ENCODE assay signal across 29 cellular contexts in genomic region chr12:80823393-80823792, GRCh38.
"Had no signal": no experiment of that assay in that cellular context is flagged by ENCODE, and none has a peak within 500 bp of the region (broad histone marks: within the 10 kb centered on the region; RNA-seq: fewer than 3 reads in every experiment).

No MANE protein-coding gene starts in this region.

- ATAC-seq: activated naive CD4-positive, alpha-beta T cell treated with anti-CD3 and anti-CD28 coated beads, Interleukin-2, amount 50 U/mL, for 72 hours; activated T-cell treated with anti-CD3 and anti-CD28 coated beads, Interleukin-2, amount 50 U/mL, for 4 hours; Panc1 had no signal

- DNase-seq: activated B cell treated with CpG ODN at 0.5 μM for 24 hours; activated CD4-positive, alpha-beta memory T cell treated with anti-CD3 and anti-CD28 coated beads for 36 hours; activated CD4-positive, alpha-beta T cell treated with anti-CD3 and anti-CD28 coated beads for 4 hours; activated CD4-positive, alpha-beta T cell treated with anti-CD3 and anti-CD28 coated beads, Interleukin-2, amount 50 U/mL, for 1 hour; activated CD4-positive, CD25-positive, alpha-beta regulatory T cell treated with anti-CD3 and anti-CD28 coated beads, Interleukin-2, amount 50 U/mL, for 72 hours; activated CD8-positive, alpha-beta memory T cell treated with anti-CD3 and anti-CD28 coated beads, Interleukin-2, amount 50 U/mL, for 4 hours; activated gamma-delta T cell treated with Interleukin-2 at 50 U/mL for 16 hours; activated naive CD4-positive, alpha-beta T cell treated with anti-CD3 and anti-CD28 coated beads for 36 hours; activated T-cell treated with anti-CD3 and anti-CD28 coated beads for 4 hours; activated T-cell treated with anti-CD3 and anti-CD28 coated beads, Interleukin-2, amount 50 U/mL, for 4 hours; adrenal gland; brain microvascular endothelial cell; central memory CD4-positive, alpha-beta T cell; Karpas-422; NCI-H1048; NCI-H1105 treated with DMSO at 0.1 percent for 48 hours; NCI-H1436; NCI-H1694; NCI-H1930; NCI-H2081 treated with DMSO at 0.1 percent for 48 hours; NCI-H226; NCI-H446 treated with DMSO at 0.1 percent for 48 hours; NCI-H524; RPMI8226; SHP77 treated with DMSO at 0.1 percent for 48 hours; SK-N-SH had no signal

- H3K4me3 ChIP-seq: adrenal gland, SJSA1 had no signal

- H3K9me3 ChIP-seq: adrenal gland, SJSA1, SK-N-SH had no signal

- H3K36me3 ChIP-seq: adrenal gland, brain microvascular endothelial cell, SJSA1 had no signal

- H3K27ac ChIP-seq: adrenal gland, brain microvascular endothelial cell, SJSA1 had no signal

- H3K4me1 ChIP-seq: adrenal gland, SJSA1 had no signal

- H3K27me3 ChIP-seq: adrenal gland, brain microvascular endothelial cell, SJSA1 had no signal
